Comparison of ENCODE assay signal across 23 cellular contexts in genomic region chr11:69360606-69361005, GRCh38.
DNase-seq lines count a peak whose midpoint lies in the region; ATAC-seq and TF ChIP-seq lines count a peak whose summit lies in the region.
"Had no signal": no experiment of that assay in that cellular context is flagged by ENCODE, and none has a peak within 500 bp of the region (broad histone marks: within the 10 kb centered on the region; RNA-seq: fewer than 3 reads in every experiment).

No MANE protein-coding gene starts in this region.

- peak overlapping the region; percentile 27; the same call in 1 of the 2 replicates for H3K27ac ChIP-seq in RWPE1
- H3K27ac ChIP-seq: ascending aorta, C4-2B, testis had no signal

- no peak overlapping the region for H3K4me3 Mint-ChIP-seq in activated naive CD8-positive, alpha-beta T cell treated with anti-CD3 and anti-CD28 coated beads, Interleukin-2, amount 10 ng/mL, durations not matched to agents 7 days and 5 days
- no peak overlapping the region for H3K4me3 Mint-ChIP-seq in activated naive CD8-positive, alpha-beta T cell treated with anti-CD3 and anti-CD28 coated beads for 36 hours
- H3K4me3 Mint-ChIP-seq: T-cell had no signal

- peaks cover 9% of the 10 kb centered on the region for H3K27me3 Mint-ChIP-seq in activated naive CD8-positive, alpha-beta T cell treated with anti-CD3 and anti-CD28 coated beads, Interleukin-2, amount 10 ng/mL, durations not matched to agents 7 days and 5 days
- H3K27me3 Mint-ChIP-seq in activated naive CD8-positive, alpha-beta T cell treated with anti-CD3 and anti-CD28 coated beads for 36 hours, result peaks cover 4% of the 10 kb centered on the region

- H3K9me3 Mint-ChIP-seq in activated naive CD8-positive, alpha-beta T cell treated with anti-CD3 and anti-CD28 coated beads, Interleukin-2, amount 10 ng/mL, durations not matched to agents 7 days and 5 days, result peaks cover 2% of the 10 kb centered on the region
- peaks cover 4% of the 10 kb centered on the region for H3K9me3 Mint-ChIP-seq in activated naive CD8-positive, alpha-beta T cell treated with anti-CD3 and anti-CD28 coated beads for 36 hours

- peak overlapping the region; percentile 44 for H3K9ac ChIP-seq in skeletal muscle satellite cell (ENCODE audit: low read depth, low read length)

- POLR2A ChIA-PET in activated naive CD8-positive, alpha-beta T cell treated with anti-CD3 and anti-CD28 coated beads, Interleukin-2, amount 10 ng/mL, durations not matched to agents 7 days and 5 days (lab: Charles Lee), result no interaction called here
- POLR2A ChIA-PET in RWPE1 (lab: Yijun Ruan, JAX; ENCODE audit: low non-redundant PET), result no interaction called here

- no peak overlapping the region for H3K4me2 ChIP-seq in skeletal muscle satellite cell (ENCODE audit: low read length)

- no peak overlapping the region for H3K27ac Mint-ChIP-seq in activated naive CD8-positive, alpha-beta T cell treated with anti-CD3 and anti-CD28 coated beads, Interleukin-2, amount 10 ng/mL, durations not matched to agents 7 days and 5 days
- H3K27ac Mint-ChIP-seq in activated naive CD8-positive, alpha-beta T cell treated with anti-CD3 and anti-CD28 coated beads for 36 hours, result no peak overlapping the region
- H3K27ac Mint-ChIP-seq: T-cell had no signal

- ATAC-seq in activated naive CD8-positive, alpha-beta T cell treated with anti-CD3 and anti-CD28 coated beads, Interleukin-2, amount 10 ng/mL, durations not matched to agents 7 days and 5 days (ENCODE audit: low read depth), result no peak
- ATAC-seq in GM18870 (IDR thresholded peaks at IDR 0.05; ENCODE audit: unreplicated experiment), result no peak
- ATAC-seq in GM19324 (IDR thresholded peaks at IDR 0.05; ENCODE audit: low FRiP score, unreplicated experiment), result no peak
- ATAC-seq: K562, left colon, T-cell had no signal

- peak; percentile 9 for DNase-seq in activated naive CD8-positive, alpha-beta T cell treated with anti-CD3 and anti-CD28 coated beads, Interleukin-2, amount 10 ng/mL, durations not matched to agents 7 days and 5 days
- no peak for DNase-seq in activated naive CD8-positive, alpha-beta T cell treated with anti-CD3 and anti-CD28 coated beads for 36 hours
- no peak for DNase-seq in RWPE1 (ENCODE audit: low spot score)
- peak; percentile 2 for DNase-seq in iPS-NIHi11 (ENCODE audit: low spot score)
- no peak for DNase-seq in NCI-H82 (lab: John Stamatoyannopoulos, UW)
- DNase-seq: activated CD4-positive, alpha-beta T cell treated with anti-CD3 and anti-CD28 coated beads for 48 hours; DMS153; GDM1; NCI-H146; NCI-H2171 treated with DMSO at 0.1 percent for 48 hours; NCI-H748 treated with DMSO at 0.1 percent for 48 hours; OCI-M1; SIG-M5; stimulated activated CD4-positive, alpha-beta T cell treated with anti-CD3 and anti-CD28 coated beads, Interleukin-15, amount 100 ng/mL, for 24 hours; testis had no signal

- H3K36me3 ChIP-seq in skeletal muscle satellite cell (ENCODE audit: insufficient read depth, low read length), result no peaks in the 10 kb centered on the region
- H3K36me3 ChIP-seq: ascending aorta had no signal

- H3K4me1 ChIP-seq in skeletal muscle satellite cell (ENCODE audit: control insufficient read depth, insufficient read depth, low read length), result peaks cover 38% of the 10 kb centered on the region
- H3K4me1 ChIP-seq: testis had no signal

- H3K9me3 ChIP-seq in skeletal muscle satellite cell (replicated peaks; ENCODE audit: low read length), result peaks cover 6% of the 10 kb centered on the region
- H3K9me3 ChIP-seq: testis had no signal

- H3K4me1 Mint-ChIP-seq in activated naive CD8-positive, alpha-beta T cell treated with anti-CD3 and anti-CD28 coated beads, Interleukin-2, amount 10 ng/mL, durations not matched to agents 7 days and 5 days, result no peaks in the 10 kb centered on the region
- no peaks in the 10 kb centered on the region for H3K4me1 Mint-ChIP-seq in activated naive CD8-positive, alpha-beta T cell treated with anti-CD3 and anti-CD28 coated beads for 36 hours
- H3K4me1 Mint-ChIP-seq: T-cell had no signal

- CTCF ChIA-PET in RWPE1 (lab: Yijun Ruan, JAX), result no interaction called here

- TF ChIP-seq CTCF in RWPE1 (conservative IDR thresholded peaks at IDR 0.05; ENCODE audit: low read depth), result no peak

- no peaks in the 10 kb centered on the region for H3K27me3 ChIP-seq in skeletal muscle satellite cell (ENCODE audit: control insufficient read depth, insufficient read depth, low read length)
- H3K27me3 ChIP-seq: ascending aorta, testis had no signal

- H3K36me3 Mint-ChIP-seq in activated naive CD8-positive, alpha-beta T cell treated with anti-CD3 and anti-CD28 coated beads, Interleukin-2, amount 10 ng/mL, durations not matched to agents 7 days and 5 days, result no peaks in the 10 kb centered on the region
- no peaks in the 10 kb centered on the region for H3K36me3 Mint-ChIP-seq in activated naive CD8-positive, alpha-beta T cell treated with anti-CD3 and anti-CD28 coated beads for 36 hours
- H3K36me3 Mint-ChIP-seq: T-cell had no signal

- H3K4me3 ChIP-seq in skeletal muscle satellite cell (ENCODE audit: low read length), result no peak overlapping the region
- H3K4me3 ChIP-seq: ascending aorta, K562, testis had no signal

Comparison
In these comparisons a context has a peak if more than half of its experiments do, and no peak if none do; other contexts are left out.
1. DNase-seq: peak in activated naive CD8-positive, alpha-beta T cell treated with anti-CD3 and anti-CD28 coated beads, Interleukin-2, amount 10 ng/mL, durations not matched to agents 7 days and 5 days (single experiment) and iPS-NIHi11 (single experiment); none in activated naive CD8-positive, alpha-beta T cell treated with anti-CD3 and anti-CD28 coated beads for 36 hours (single experiment), RWPE1 (single experiment) and NCI-H82 (single experiment).